In the genomic region with DNA sequence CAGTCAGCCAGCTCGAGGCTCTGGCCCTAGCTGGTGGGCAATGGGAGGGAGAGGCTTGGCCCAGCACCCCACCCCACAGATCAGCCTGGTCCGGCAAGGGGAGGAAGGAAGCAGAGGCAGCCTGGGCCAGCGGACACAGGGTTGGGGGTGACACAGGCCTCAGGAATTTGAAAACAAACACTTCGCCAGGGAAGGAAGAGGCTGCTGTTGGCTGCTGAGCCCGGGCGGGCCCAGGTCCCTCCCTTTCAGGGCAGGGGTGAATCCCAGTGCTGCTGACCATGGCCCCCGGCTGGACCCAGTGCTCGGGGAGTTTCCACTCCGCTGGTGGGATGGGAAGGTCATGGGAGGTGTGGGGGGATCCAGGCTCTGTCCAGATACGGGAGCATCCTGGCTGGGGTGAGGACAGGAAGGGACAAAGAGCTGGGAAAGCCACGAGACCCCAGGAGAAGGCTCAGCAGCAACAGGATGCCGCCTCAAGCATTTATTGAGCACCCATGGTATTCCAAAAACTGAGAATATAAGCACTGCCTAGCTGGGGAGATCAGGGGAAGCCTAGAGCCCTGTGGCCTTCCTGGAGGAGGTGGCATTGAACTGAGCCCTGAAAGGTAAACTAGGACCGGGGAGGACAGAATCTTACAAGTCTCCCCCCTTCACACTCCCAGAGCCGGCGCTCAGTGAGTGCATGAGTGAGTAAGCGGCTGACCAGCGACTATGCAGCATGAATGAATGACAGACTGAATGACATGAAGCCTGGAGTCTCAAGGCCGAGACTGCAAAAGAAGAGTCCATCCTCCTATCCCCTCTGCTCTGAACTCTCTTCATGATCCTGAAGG, we compare ENCODE assay signal across 9 cellular contexts. TPM values are rescaled to one million over a fixed set of nuclear protein-coding genes. Genes with fewer than 3 reads are reported as not detected.
DNase-seq lines count a peak whose midpoint lies in the region; ATAC-seq and TF ChIP-seq lines count a peak whose summit lies in the region.
"Had no signal": no experiment of that assay in that cellular context is flagged by ENCODE, and none has a peak within 500 bp of the region (broad histone marks: within the 10 kb centered on the region; RNA-seq: fewer than 3 reads in every experiment).

No MANE protein-coding gene starts in this region.

- DNase-seq in A172 (ENCODE audit: low spot score) (peak; percentile 87), NCI-H460 (ENCODE audit: extremely low read depth, low read depth) (peak; percentile 86), epithelial cell of esophagus (ENCODE audit: low read depth) (peak; percentile 87), mucosa of gallbladder (ENCODE audit: low spot score) (peak; percentile 85), NCI-H128 (lab: John Stamatoyannopoulos, UW; ENCODE audit: unreplicated experiment) (no peak)

- H3K4me3 ChIP-seq in epithelial cell of esophagus (ENCODE audit: low read length) = no peak overlapping the region
- H3K4me3 ChIP-seq: BLaER1 treated with 17β-estradiol and CSF1 and Interleukin-3, amounts not matched to agents 10 nM and 100 nM had no signal

- no peak for TF ChIP-seq CTCF in epithelial cell of esophagus (IDR thresholded peaks at IDR 0.05; ENCODE audit: insufficient read depth, low read depth, low read length, missing control alignments)

- ATAC-seq in HG03354 (IDR thresholded peaks at IDR 0.05; ENCODE audit: poor library complexity, severe bottlenecking, unreplicated experiment) (no peak), HG02970 (IDR thresholded peaks at IDR 0.05; ENCODE audit: low FRiP score, unreplicated experiment) (no peak), GM21529 (IDR thresholded peaks at IDR 0.05; ENCODE audit: unreplicated experiment) (no peak)

RNA-seq across cellular contexts. Expression of a gene that starts 26.2 kb away (rescaled TPM):
- total RNA-seq in A172 (2014; rRNA removed; shearing (Covaris generic)) = 54.3 and 78.1 TPM in 2 replicates
- total RNA-seq in NCI-H460 (2014; rRNA removed; shearing (Covaris generic)) = 52.3 and 53.9 TPM in 2 replicates
- polyA plus RNA-seq in NCI-H460 (2014; cell fraction: nucleus; rRNA removed) = 55.5 and 79.7 TPM in 2 replicates
- total RNA-seq in mucosa of gallbladder = 37.2 TPM

RNA-seq across cellular contexts. Expression of a gene that starts 30.3 kb away (rescaled TPM):
- 0.50 and 1.1 TPM in 2 replicates for total RNA-seq in A172 (2014; rRNA removed; shearing (Covaris generic))
- 6.1 and 6.3 TPM in 2 replicates for total RNA-seq in NCI-H460 (2014; rRNA removed; shearing (Covaris generic))
- 22.1 and 29.6 TPM in 2 replicates for polyA plus RNA-seq in NCI-H460 (2014; cell fraction: nucleus; rRNA removed)
- 6.4 TPM for total RNA-seq in mucosa of gallbladder

RNA-seq across cellular contexts. Expression of a gene that starts 54.9 kb away (rescaled TPM):
- 2.5 and 5.5 TPM in 2 replicates for total RNA-seq in A172 (2014; rRNA removed; shearing (Covaris generic))
- 3.9 and 4.0 TPM in 2 replicates for total RNA-seq in NCI-H460 (2014; rRNA removed; shearing (Covaris generic))
- 6.5 and 10.1 TPM in 2 replicates for polyA plus RNA-seq in NCI-H460 (2014; cell fraction: nucleus; rRNA removed)
- total RNA-seq in mucosa of gallbladder = 20.6 TPM
